ENCODE assay signal across 19 cellular contexts in the genomic region with DNA sequence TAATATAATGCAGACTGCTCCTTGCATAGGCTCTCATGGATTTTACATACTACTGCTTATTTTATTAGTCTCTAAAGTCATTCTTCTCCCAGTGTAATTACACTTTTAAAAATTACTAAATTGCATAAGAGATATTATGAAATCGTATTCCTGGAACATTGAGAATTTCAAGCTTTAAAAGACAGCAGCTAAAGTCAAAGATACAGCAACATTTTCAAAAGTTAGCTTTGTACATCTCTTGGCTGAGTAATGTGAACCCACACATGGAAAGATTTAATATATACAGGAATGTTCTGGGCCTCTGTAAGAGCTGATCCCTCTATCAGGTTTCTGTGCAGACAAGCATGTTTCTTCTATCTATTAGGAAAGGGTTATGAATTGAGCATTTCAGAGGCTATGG.
DNase-seq lines count a peak whose midpoint lies in the region; ATAC-seq and TF ChIP-seq lines count a peak whose summit lies in the region.
"Had no signal": no experiment of that assay in that cellular context is flagged by ENCODE, and none has a peak within 500 bp of the region (broad histone marks: within the 10 kb centered on the region; RNA-seq: fewer than 3 reads in every experiment).

No MANE protein-coding gene starts in this region.

- DNase-seq in BJ (ENCODE audit: low read depth) (peak; percentile 48), NCI-H524 treated with DMSO at 0.1 percent for 48 hours (lab: John Stamatoyannopoulos, UW) (peak; percentile 55), fibroblast of gingiva (ENCODE audit: low read depth) (peak; percentile 89), skeletal muscle cell (ENCODE audit: low read depth) (peak; percentile 49), NCI-H1092 treated with DMSO at 0.1 percent for 48 hours (lab: John Stamatoyannopoulos, UW) (no peak)
- no peak for DNase-seq in stimulated activated CD4-positive, alpha-beta T cell treated with anti-CD3 and anti-CD28 coated beads, Interleukin-2, amount 100 ng/mL, for 24 hours
- DNase-seq: activated CD4-positive, alpha-beta T cell treated with anti-CD3 and anti-CD28 coated beads, Interleukin-2, amount 10 ng/mL, durations not matched to agents 24 days and 14 days; activated gamma-delta T cell treated with Interleukin-2 at 50 U/mL for 16 hours; endodermal cell; GDM1; lower lobe of right lung; NCI-H1694; NCI-H446; ovary; RPMI8226; stimulated activated CD4-positive, alpha-beta T cell treated with anti-CD3 and anti-CD28 coated beads, Interleukin-4, amount 100 ng/mL, for 1 hour had no signal

- ATAC-seq in GM19395 (IDR thresholded peaks at IDR 0.05; ENCODE audit: unreplicated experiment), result no peak

- no peaks in the 10 kb centered on the region for H3K27me3 ChIP-seq in BJ (ENCODE audit: control insufficient read depth, insufficient read depth, low read length)
- H3K27me3 ChIP-seq: BLaER1, ovary, vagina had no signal

- POLR2A ChIA-PET in BJ (lab: Charles Lee), result interaction anchor here (0.6 kb wide), 1 partner anchor 229 kb away, joined by 3 read pairs; no protein-coding TSS in a partner anchor

- no peak for TF ChIP-seq CTCF in BJ (IDR thresholded peaks at IDR 0.05; ENCODE audit: insufficient read depth, low read depth, low read length)

- CTCF ChIA-PET in BJ (lab: Yijun Ruan, JAX), result interaction anchor here (0.7 to 1.0 kb wide), 2 partner anchors 11 to 120 kb away, joined by 3 to 4 read pairs; no protein-coding TSS in a partner anchor

- H3K4me3 ChIP-seq in BJ (ENCODE audit: low read depth, low read length) (no peak overlapping the region), skeletal muscle cell (ENCODE audit: low read depth, low read length) (no peak overlapping the region)
- H3K4me3 ChIP-seq: BLaER1, lower lobe of right lung, ovary, vagina had no signal

- no peaks in the 10 kb centered on the region for H3K36me3 ChIP-seq in BJ (ENCODE audit: control insufficient read depth, insufficient read depth, low read length)
- H3K36me3 ChIP-seq: BLaER1, lower lobe of right lung, ovary, vagina had no signal

Comparison
In these comparisons a context has a peak if more than half of its experiments do, and no peak if none do; other contexts are left out.
1. DNase-seq: peak in BJ (single experiment), NCI-H524 treated with DMSO at 0.1 percent for 48 hours (single experiment), fibroblast of gingiva (single experiment) and skeletal muscle cell (single experiment); none in stimulated activated CD4-positive, alpha-beta T cell treated with anti-CD3 and anti-CD28 coated beads, Interleukin-2, amount 100 ng/mL, for 24 hours (0 of 2) and NCI-H1092 treated with DMSO at 0.1 percent for 48 hours (single experiment).